16 cellular contexts compared by ENCODE assay signal in the genomic region with DNA sequence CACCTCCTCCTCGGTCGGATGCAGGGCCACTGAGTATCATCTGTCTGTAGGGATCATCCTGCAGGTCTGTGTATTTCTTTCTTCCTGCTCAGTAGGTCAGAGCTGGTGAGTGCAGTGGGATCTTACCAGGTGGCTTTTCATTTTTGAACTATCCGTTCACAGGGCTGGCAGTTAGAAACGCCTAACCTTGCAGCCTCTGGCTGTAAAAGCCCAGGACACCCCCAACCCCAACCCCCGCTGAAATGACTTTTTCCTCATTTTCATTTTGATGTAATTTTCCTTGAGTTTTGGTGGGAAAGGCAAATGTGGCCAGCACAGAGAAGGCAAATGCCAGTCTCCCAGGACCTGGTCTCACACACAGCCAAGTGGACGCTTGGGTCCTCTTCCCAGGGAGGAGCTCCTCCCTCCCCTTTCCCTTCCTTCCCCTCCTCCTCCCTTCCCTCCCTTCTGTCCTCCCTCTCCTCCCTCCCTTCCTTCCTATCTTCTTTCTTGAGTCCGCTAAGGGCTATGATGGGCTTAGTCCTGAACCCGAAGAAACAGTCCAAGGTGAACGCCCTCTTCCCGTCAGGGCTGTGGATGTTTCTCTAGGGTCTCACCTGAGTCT. TPM values are rescaled to one million over a fixed set of nuclear protein-coding genes. Genes with fewer than 3 reads are reported as not detected.
DNase-seq lines count a peak whose midpoint lies in the region; ATAC-seq and TF ChIP-seq lines count a peak whose summit lies in the region.
"Had no signal": no experiment of that assay in that cellular context is flagged by ENCODE, and none has a peak within 500 bp of the region (broad histone marks: within the 10 kb centered on the region; RNA-seq: fewer than 3 reads in every experiment).

No MANE protein-coding gene starts in this region.

- BruUV-seq in Caco-2 (replicated peaks; lab: Mats Ljungman, UMichigan), result no TSS peak

- no peak overlapping the region for H3K27ac Mint-ChIP-seq in GM23338
- peak overlapping the region; percentile 65 for H3K27ac Mint-ChIP-seq in progenitor cell of endocrine pancreas
- no peak overlapping the region for H3K27ac Mint-ChIP-seq in Caco-2 (ENCODE audit: unreplicated experiment)
- H3K27ac Mint-ChIP-seq: CD4-positive, CD25-positive, alpha-beta regulatory T cell had no signal

- TF ChIP-seq CTCF in GM23338 (conservative IDR thresholded peaks at IDR 0.05; ENCODE audit: low read depth in 2 of 2) (no peak), progenitor cell of endocrine pancreas (IDR thresholded peaks at IDR 0.05; ENCODE audit: unreplicated experiment) (no peak), Caco-2 (IDR thresholded peaks at IDR 0.05; ENCODE audit: insufficient read depth in 1 of 2, low read depth in 1 of 2, low read length in 1 of 2, severe bottlenecking in 1 of 2, unreplicated experiment in 1 of 2) (no peak)

- peak; percentile 20 for ATAC-seq in GM23338
- no peak for ATAC-seq in HG02852 (IDR thresholded peaks at IDR 0.05; ENCODE audit: unreplicated experiment)

- H3K36me3 ChIP-seq in GM23338 (ENCODE audit: insufficient read depth) (no peaks in the 10 kb centered on the region), NT2/D1 (ENCODE audit: insufficient read depth, insufficient read length, low read length) (peaks cover 22% of the 10 kb centered on the region), Caco-2 (ENCODE audit: control insufficient read depth, insufficient read depth, low read length) (no peaks in the 10 kb centered on the region; the same call in 1 of the 2 replicates)

- no peak overlapping the region for H2AFZ ChIP-seq in GM23338

- peaks cover 9% of the 10 kb centered on the region for H3K27me3 Mint-ChIP-seq in GM23338 (ENCODE audit: insufficient read depth, low read depth, poor library complexity)
- H3K27me3 Mint-ChIP-seq in progenitor cell of endocrine pancreas, result no peaks in the 10 kb centered on the region
- H3K27me3 Mint-ChIP-seq in Caco-2 (ENCODE audit: insufficient read depth, unreplicated experiment), result no peaks in the 10 kb centered on the region
- H3K27me3 Mint-ChIP-seq: IgD-negative memory B cell had no signal

- H3K9ac ChIP-seq in NT2/D1 (ENCODE audit: insufficient read length, low read depth), result peak overlapping the region; percentile 21
- H3K9ac ChIP-seq: BLaER1 treated with 17β-estradiol and CSF1 and Interleukin-3, amounts not matched to agents 10 nM and 100 nM; KMS-11 had no signal

- H3K79me2 ChIP-seq in GM23338 (replicated peaks; ENCODE audit: insufficient read depth), result no peaks in the 10 kb centered on the region

- H3K4me1 Mint-ChIP-seq in GM23338, result peaks cover 35% of the 10 kb centered on the region
- H3K4me1 Mint-ChIP-seq in progenitor cell of endocrine pancreas (ENCODE audit: low read depth), result peaks cover 3% of the 10 kb centered on the region
- no peaks in the 10 kb centered on the region for H3K4me1 Mint-ChIP-seq in Caco-2 (ENCODE audit: low read depth, unreplicated experiment)

- H3K36me3 Mint-ChIP-seq in GM23338 (ENCODE audit: low read depth), result no peaks in the 10 kb centered on the region
- H3K36me3 Mint-ChIP-seq in progenitor cell of endocrine pancreas (ENCODE audit: insufficient read depth), result no peaks in the 10 kb centered on the region
- H3K36me3 Mint-ChIP-seq in Caco-2 (ENCODE audit: insufficient read depth, unreplicated experiment), result peaks cover 16% of the 10 kb centered on the region

- CTCF ChIA-PET in Caco-2 (lab: Charles Lee), result no interaction called here

- H3K4me3 ChIP-seq in GM23338, result no peak overlapping the region
- H3K4me3 ChIP-seq in NT2/D1 (ENCODE audit: insufficient read length, low read depth), result no peak overlapping the region
- H3K4me3 ChIP-seq in Caco-2 (ENCODE audit: low read depth, low read length), result no peak overlapping the region
- H3K4me3 ChIP-seq: BLaER1 treated with 17β-estradiol and CSF1 and Interleukin-3, amounts not matched to agents 10 nM and 100 nM had no signal

- no peak overlapping the region for H3K4me2 ChIP-seq in GM23338
- H3K4me2 ChIP-seq: BLaER1 treated with 17β-estradiol and CSF1 and Interleukin-3, amounts not matched to agents 10 nM and 100 nM; KMS-11 had no signal

- H3K9me3 Mint-ChIP-seq in GM23338 (no peaks in the 10 kb centered on the region), progenitor cell of endocrine pancreas (ENCODE audit: low read depth) (no peaks in the 10 kb centered on the region), Caco-2 (ENCODE audit: unreplicated experiment) (no peaks in the 10 kb centered on the region)
- H3K9me3 Mint-ChIP-seq: CD4-positive, CD25-positive, alpha-beta regulatory T cell; IgD-negative memory B cell had no signal

- H3K9me2 ChIP-seq in GM23338 (ENCODE audit: insufficient read depth), result no peaks in the 10 kb centered on the region

- no peaks in the 10 kb centered on the region for H3K27me3 ChIP-seq in GM23338 (ENCODE audit: insufficient read depth)
- no peaks in the 10 kb centered on the region for H3K27me3 ChIP-seq in NT2/D1 (ENCODE audit: insufficient read depth, insufficient read length)
- no peaks in the 10 kb centered on the region for H3K27me3 ChIP-seq in Caco-2 (replicated peaks; ENCODE audit: control insufficient read depth, insufficient read depth, low read length)
- H3K27me3 ChIP-seq: BLaER1 treated with 17β-estradiol and CSF1 and Interleukin-3, amounts not matched to agents 10 nM and 100 nM had no signal

- peaks cover 21% of the 10 kb centered on the region for H3K4me1 ChIP-seq in GM23338 (ENCODE audit: insufficient read depth)
- no peaks in the 10 kb centered on the region for H3K4me1 ChIP-seq in NT2/D1 (ENCODE audit: insufficient read depth, insufficient read length)
- H3K4me1 ChIP-seq in Caco-2, result no peaks in the 10 kb centered on the region
- H3K4me1 ChIP-seq: BLaER1 treated with 17β-estradiol and CSF1 and Interleukin-3, amounts not matched to agents 10 nM and 100 nM had no signal

- no peaks in the 10 kb centered on the region; the same call in 1 of the 2 replicates for H3F3A ChIP-seq in GM23338 (replicated peaks; ENCODE audit: low read depth)

- POLR2A ChIA-PET in Caco-2 (lab: Charles Lee), result no interaction called here

- H4K20me1 ChIP-seq in GM23338 (replicated peaks; ENCODE audit: insufficient read depth), result no peaks in the 10 kb centered on the region

- DNase-seq in GM23338 (ENCODE audit: low spot score) (no peak), NT2/D1 (ENCODE audit: low read depth, low spot score) (no peak), mesenteric fat pad (ENCODE audit: low spot score) (peak; percentile 20), progenitor cell of endocrine pancreas (ENCODE audit: low spot score, unreplicated experiment) (no peak), COR-L47 (lab: John Stamatoyannopoulos, UW) (no peak), Caco-2 (no peak)
- DNase-seq: ACHN; CD4-positive, CD25-positive, alpha-beta regulatory T cell; DMS153; DMS79 treated with DMSO at 0.1 percent for 48 hours; EL; HCEC 1CT had no signal

- intact Hi-C loops in Caco-2 (cut with micrococcal nuclease; ENCODE audit: unreplicated experiment), result no loop called here

- H3K4me3 Mint-ChIP-seq in GM23338 (no peak overlapping the region), progenitor cell of endocrine pancreas (ENCODE audit: low read depth) (no peak overlapping the region), Caco-2 (ENCODE audit: unreplicated experiment) (no peak overlapping the region)
- H3K4me3 Mint-ChIP-seq: IgD-negative memory B cell had no signal

- H3K27ac ChIP-seq in GM23338 (ENCODE audit: low read depth), result no peak overlapping the region
- H3K27ac ChIP-seq: BLaER1 treated with 17β-estradiol and CSF1 and Interleukin-3, amounts not matched to agents 10 nM and 100 nM; KMS-11 had no signal

- no peaks in the 10 kb centered on the region for H3K9me3 ChIP-seq in NT2/D1 (ENCODE audit: insufficient read depth, low read length)
- no peaks in the 10 kb centered on the region for H3K9me3 ChIP-seq in Caco-2
- H3K9me3 ChIP-seq: BLaER1 treated with 17β-estradiol and CSF1 and Interleukin-3, amounts not matched to agents 10 nM and 100 nM had no signal

TF ChIP-seq in GM23338, 12 proteins besides CTCF, POLR2A, EP300 and RAD21 (continues in another document):
- TF ChIP-seq EZH2phosphoT487 (IDR thresholded peaks at IDR 0.05; ENCODE audit: unreplicated experiment) (no peak), STAT1 (IDR thresholded peaks at IDR 0.05; ENCODE audit: unreplicated experiment) (no peak), ETS1 (IDR thresholded peaks at IDR 0.05) (no peak), ZNF331 (CRISPR knock-in tag; IDR thresholded peaks at IDR 0.05; ENCODE audit: low read depth) (no peak)

RNA-seq across cellular contexts. Expression of gene TMEM242, which starts 36.0 kb away (rescaled TPM):
- 3.7 and 5.7 TPM in 2 replicates for total RNA-seq in GM23338 (2014; rRNA removed; shearing (Covaris generic))
- 9.7 and 10.7 TPM in 2 replicates for polyA plus RNA-seq in GM23338 (2016; fragmentation: Nextera tagmentation; extraction: Ambion mirVana)
- total RNA-seq in mesenteric fat pad, result 9.6 TPM
- total RNA-seq in progenitor cell of endocrine pancreas, result 11.5 and 12.4 TPM in 2 replicates
- 12.1 and 12.6 TPM in 2 replicates for total RNA-seq in Caco-2 (2022)
